In the genomic region with DNA sequence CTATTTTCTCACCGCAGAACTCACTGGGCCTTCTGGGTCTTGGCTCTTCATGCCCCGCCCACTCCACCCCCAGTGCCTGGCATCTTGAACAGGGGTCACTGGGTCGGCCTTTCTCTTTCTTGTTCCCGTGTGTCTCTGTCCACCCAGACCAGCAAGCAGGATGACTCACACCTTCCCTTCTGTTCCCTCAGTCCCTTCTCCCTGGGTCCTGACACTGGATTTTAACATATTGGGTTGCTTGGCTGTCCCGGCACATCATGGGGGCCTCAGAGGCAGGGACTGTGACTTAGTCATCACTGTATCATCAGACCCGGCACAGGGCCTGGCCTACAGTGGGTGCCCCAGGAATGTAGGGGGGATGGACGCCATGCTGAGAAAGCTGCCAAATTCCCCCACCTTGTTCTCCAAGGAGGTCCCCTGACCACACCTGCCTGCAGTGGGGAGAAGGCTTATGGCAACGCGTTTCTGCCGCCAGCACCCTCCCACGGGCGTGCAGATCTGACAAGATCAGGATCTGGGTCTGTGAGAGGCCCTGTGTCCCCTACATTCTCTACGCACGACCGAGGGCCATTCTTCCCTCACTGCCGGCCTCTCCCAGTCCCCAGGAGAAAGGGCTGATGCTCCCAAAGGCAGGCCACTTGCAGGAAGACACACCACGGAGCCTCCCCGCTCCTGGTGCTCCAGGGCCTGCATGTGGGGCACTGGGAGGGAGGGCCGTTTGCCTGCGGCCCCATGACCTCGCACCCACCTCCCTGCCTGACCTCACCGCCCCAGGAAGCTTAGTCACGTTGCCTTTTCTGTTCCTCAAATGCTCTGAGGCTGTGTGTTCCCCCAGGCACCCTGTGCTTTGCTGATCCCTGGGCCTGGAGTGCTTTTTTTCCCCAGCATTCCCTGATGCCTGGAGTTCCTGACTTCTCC, we compare ENCODE assay signal across 1 cellular context.
TF ChIP-seq lines count a peak whose summit lies in the region.

No MANE protein-coding gene starts in this region.

TF ChIP-seq in K562, 482 proteins besides CTCF, POLR2A, EP300 and RAD21 (continued from another document):
- TF ChIP-seq, protein P1, sequence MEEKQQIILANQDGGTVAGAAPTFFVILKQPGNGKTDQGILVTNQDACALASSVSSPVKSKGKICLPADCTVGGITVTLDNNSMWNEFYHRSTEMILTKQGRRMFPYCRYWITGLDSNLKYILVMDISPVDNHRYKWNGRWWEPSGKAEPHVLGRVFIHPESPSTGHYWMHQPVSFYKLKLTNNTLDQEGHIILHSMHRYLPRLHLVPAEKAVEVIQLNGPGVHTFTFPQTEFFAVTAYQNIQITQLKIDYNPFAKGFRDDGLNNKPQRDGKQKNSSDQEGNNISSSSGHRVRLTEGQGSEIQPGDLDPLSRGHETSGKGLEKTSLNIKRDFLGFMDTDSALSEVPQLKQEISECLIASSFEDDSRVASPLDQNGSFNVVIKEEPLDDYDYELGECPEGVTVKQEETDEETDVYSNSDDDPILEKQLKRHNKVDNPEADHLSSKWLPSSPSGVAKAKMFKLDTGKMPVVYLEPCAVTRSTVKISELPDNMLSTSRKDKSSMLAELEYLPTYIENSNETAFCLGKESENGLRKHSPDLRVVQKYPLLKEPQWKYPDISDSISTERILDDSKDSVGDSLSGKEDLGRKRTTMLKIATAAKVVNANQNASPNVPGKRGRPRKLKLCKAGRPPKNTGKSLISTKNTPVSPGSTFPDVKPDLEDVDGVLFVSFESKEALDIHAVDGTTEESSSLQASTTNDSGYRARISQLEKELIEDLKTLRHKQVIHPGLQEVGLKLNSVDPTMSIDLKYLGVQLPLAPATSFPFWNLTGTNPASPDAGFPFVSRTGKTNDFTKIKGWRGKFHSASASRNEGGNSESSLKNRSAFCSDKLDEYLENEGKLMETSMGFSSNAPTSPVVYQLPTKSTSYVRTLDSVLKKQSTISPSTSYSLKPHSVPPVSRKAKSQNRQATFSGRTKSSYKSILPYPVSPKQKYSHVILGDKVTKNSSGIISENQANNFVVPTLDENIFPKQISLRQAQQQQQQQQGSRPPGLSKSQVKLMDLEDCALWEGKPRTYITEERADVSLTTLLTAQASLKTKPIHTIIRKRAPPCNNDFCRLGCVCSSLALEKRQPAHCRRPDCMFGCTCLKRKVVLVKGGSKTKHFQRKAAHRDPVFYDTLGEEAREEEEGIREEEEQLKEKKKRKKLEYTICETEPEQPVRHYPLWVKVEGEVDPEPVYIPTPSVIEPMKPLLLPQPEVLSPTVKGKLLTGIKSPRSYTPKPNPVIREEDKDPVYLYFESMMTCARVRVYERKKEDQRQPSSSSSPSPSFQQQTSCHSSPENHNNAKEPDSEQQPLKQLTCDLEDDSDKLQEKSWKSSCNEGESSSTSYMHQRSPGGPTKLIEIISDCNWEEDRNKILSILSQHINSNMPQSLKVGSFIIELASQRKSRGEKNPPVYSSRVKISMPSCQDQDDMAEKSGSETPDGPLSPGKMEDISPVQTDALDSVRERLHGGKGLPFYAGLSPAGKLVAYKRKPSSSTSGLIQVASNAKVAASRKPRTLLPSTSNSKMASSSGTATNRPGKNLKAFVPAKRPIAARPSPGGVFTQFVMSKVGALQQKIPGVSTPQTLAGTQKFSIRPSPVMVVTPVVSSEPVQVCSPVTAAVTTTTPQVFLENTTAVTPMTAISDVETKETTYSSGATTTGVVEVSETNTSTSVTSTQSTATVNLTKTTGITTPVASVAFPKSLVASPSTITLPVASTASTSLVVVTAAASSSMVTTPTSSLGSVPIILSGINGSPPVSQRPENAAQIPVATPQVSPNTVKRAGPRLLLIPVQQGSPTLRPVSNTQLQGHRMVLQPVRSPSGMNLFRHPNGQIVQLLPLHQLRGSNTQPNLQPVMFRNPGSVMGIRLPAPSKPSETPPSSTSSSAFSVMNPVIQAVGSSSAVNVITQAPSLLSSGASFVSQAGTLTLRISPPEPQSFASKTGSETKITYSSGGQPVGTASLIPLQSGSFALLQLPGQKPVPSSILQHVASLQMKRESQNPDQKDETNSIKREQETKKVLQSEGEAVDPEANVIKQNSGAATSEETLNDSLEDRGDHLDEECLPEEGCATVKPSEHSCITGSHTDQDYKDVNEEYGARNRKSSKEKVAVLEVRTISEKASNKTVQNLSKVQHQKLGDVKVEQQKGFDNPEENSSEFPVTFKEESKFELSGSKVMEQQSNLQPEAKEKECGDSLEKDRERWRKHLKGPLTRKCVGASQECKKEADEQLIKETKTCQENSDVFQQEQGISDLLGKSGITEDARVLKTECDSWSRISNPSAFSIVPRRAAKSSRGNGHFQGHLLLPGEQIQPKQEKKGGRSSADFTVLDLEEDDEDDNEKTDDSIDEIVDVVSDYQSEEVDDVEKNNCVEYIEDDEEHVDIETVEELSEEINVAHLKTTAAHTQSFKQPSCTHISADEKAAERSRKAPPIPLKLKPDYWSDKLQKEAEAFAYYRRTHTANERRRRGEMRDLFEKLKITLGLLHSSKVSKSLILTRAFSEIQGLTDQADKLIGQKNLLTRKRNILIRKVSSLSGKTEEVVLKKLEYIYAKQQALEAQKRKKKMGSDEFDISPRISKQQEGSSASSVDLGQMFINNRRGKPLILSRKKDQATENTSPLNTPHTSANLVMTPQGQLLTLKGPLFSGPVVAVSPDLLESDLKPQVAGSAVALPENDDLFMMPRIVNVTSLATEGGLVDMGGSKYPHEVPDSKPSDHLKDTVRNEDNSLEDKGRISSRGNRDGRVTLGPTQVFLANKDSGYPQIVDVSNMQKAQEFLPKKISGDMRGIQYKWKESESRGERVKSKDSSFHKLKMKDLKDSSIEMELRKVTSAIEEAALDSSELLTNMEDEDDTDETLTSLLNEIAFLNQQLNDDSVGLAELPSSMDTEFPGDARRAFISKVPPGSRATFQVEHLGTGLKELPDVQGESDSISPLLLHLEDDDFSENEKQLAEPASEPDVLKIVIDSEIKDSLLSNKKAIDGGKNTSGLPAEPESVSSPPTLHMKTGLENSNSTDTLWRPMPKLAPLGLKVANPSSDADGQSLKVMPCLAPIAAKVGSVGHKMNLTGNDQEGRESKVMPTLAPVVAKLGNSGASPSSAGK (IDR thresholded peaks at IDR 0.05), result peak; percentile 70
- TF ChIP-seq CBFB (CRISPR knock-in tag; IDR thresholded peaks at IDR 0.05), result peak; percentile 71; the same call in 1 of the 2 replicates
- 0 out of 2 replicates have a peak, but pooled peaks have one; percentile 29 for TF ChIP-seq ZNF282 (CRISPR knock-in tag; IDR thresholded peaks at IDR 0.05)
- peak; percentile 32 for TF ChIP-seq CHD4 (IDR thresholded peaks at IDR 0.05; ENCODE audit: insufficient read depth, insufficient replicate concordance, low read depth, low read length, poor library complexity, severe bottlenecking)
- peak; percentile 98 for TF ChIP-seq SMARCA5 (IDR thresholded peaks at IDR 0.05)
- peak; percentile 51; the same call in 1 of the 2 replicates for TF ChIP-seq CXXC5 (CRISPR knock-in tag; IDR thresholded peaks at IDR 0.05)
- no peak for TF ChIP-seq JUNB (CRISPR knock-in tag; conservative IDR thresholded peaks at IDR 0.05)
- peak; percentile 99 for TF ChIP-seq BRD9 (IDR thresholded peaks at IDR 0.05; ENCODE audit: low read depth, partially characterized antibody)
- TF ChIP-seq C11orf30 (IDR thresholded peaks at IDR 0.05; ENCODE audit: low read depth), result peak; percentile 62
- no peak; the same call in 1 of the 2 replicates for TF ChIP-seq NR2C1 (IDR thresholded peaks at IDR 0.05)
- peak; percentile 56; the same call in 1 of the 2 replicates for TF ChIP-seq NR2C1 (tag; IDR thresholded peaks at IDR 0.05)
- TF ChIP-seq, protein P2, sequence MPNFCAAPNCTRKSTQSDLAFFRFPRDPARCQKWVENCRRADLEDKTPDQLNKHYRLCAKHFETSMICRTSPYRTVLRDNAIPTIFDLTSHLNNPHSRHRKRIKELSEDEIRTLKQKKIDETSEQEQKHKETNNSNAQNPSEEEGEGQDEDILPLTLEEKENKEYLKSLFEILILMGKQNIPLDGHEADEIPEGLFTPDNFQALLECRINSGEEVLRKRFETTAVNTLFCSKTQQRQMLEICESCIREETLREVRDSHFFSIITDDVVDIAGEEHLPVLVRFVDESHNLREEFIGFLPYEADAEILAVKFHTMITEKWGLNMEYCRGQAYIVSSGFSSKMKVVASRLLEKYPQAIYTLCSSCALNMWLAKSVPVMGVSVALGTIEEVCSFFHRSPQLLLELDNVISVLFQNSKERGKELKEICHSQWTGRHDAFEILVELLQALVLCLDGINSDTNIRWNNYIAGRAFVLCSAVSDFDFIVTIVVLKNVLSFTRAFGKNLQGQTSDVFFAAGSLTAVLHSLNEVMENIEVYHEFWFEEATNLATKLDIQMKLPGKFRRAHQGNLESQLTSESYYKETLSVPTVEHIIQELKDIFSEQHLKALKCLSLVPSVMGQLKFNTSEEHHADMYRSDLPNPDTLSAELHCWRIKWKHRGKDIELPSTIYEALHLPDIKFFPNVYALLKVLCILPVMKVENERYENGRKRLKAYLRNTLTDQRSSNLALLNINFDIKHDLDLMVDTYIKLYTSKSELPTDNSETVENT (CRISPR knock-in tag; IDR thresholded peaks at IDR 0.05), result 0 out of 2 replicates have a peak, but pooled peaks have one; percentile 21
- TF ChIP-seq HDAC8 (tag; IDR thresholded peaks at IDR 0.05), result peak; percentile 17; the same call in 1 of the 2 replicates
- TF ChIP-seq ESRRA (IDR thresholded peaks at IDR 0.05; ENCODE audit: borderline replicate concordance, low read depth), result peak; percentile 46
